25 cellular contexts compared by ENCODE assay signal in genomic region chr17:12987120-12987519, GRCh38. TPM values are rescaled to one million over a fixed set of nuclear protein-coding genes. Genes with fewer than 3 reads are reported as not detected.
A peak's percentile ranks its signal among the peaks of the same experiment; 100 is the strongest.
DNase-seq lines count a peak whose midpoint lies in the region; TF ChIP-seq lines count a peak whose summit lies in the region.
"Had no signal": no experiment of that assay in that cellular context is flagged by ENCODE, and none has a peak within 500 bp of the region (broad histone marks: within the 10 kb centered on the region; RNA-seq: fewer than 3 reads in every experiment).

No MANE protein-coding gene starts in this region.

- DNase-seq in H9 (peak; percentile 64), NCI-H2227 treated with DMSO at 0.1 percent for 48 hours (lab: John Stamatoyannopoulos, UW) (peak; percentile 22), chondrocyte (ENCODE audit: low spot score) (no peak), neural crest cell (ENCODE audit: low read depth, low spot score) (no peak), NCI-H1105 (lab: John Stamatoyannopoulos, UW) (no peak), SHP77 treated with DMSO at 0.1 percent for 48 hours (lab: John Stamatoyannopoulos, UW) (no peak)
- no peak for DNase-seq in activated CD8-positive, alpha-beta memory T cell treated with anti-CD3 and anti-CD28 coated beads, Interleukin-2, amount 50 U/mL, for 48 hours
- DNase-seq in effector memory CD4-positive, alpha-beta T cell: no peak
- DNase-seq: activated CD4-positive, alpha-beta T cell treated with anti-CD3 and anti-CD28 coated beads for 36 hours; activated naive CD4-positive, alpha-beta T cell treated with anti-CD3 and anti-CD28 coated beads, Interleukin-2, amount 50 U/mL, for 16 hours; activated T-cell treated with anti-CD3 and anti-CD28 coated beads, Interleukin-2, amount 50 U/mL, for 48 hours; heart right ventricle; immature natural killer cell; KBM-7; NCI-H1930; NCI-H510A treated with DMSO at 0.1 percent for 48 hours; PC-3; SHP77; stimulated activated CD4-positive, alpha-beta T cell treated with anti-CD3 and anti-CD28 coated beads, Interleukin-2, amount 100 ng/mL, for 24 hours; T-helper 1 cell; uterus had no signal

- no peak overlapping the region for H2AFZ ChIP-seq in H9 (ENCODE audit: low read length)

- peaks cover 2% of the 10 kb centered on the region; the same call in 1 of the 2 replicates for H3K27me3 Mint-ChIP-seq in H9 (ENCODE audit: low read depth)
- H3K27me3 Mint-ChIP-seq in chondrocyte (ENCODE audit: low read depth): no peaks in the 10 kb centered on the region
- H3K27me3 Mint-ChIP-seq in neural crest cell (ENCODE audit: low read depth): no peaks in the 10 kb centered on the region
- H3K27me3 Mint-ChIP-seq: dendritic cell treated with granulocyte-macrophage colony-stimulating factor and Interleukin-4, amounts not matched to agents 40 ng/mL and 50 ng/mL, for 4 days; stimulated activated memory B cell treated with anti-CD40 and anti-IgM and Interleukin-4, amounts not matched to agents 10 μg/mL and 1 μg/mL and 100 μg/mL, for 72 hours had no signal

- H3K27ac Mint-ChIP-seq in H9: peak overlapping the region; percentile 27 to 77 (median 57); a peak in 3 of 7 replicates
- no peak overlapping the region for H3K27ac Mint-ChIP-seq in chondrocyte (ENCODE audit: unreplicated experiment)
- H3K27ac Mint-ChIP-seq in neural crest cell (ENCODE audit: unreplicated experiment): no peak overlapping the region
- H3K27ac Mint-ChIP-seq: activated CD4-positive, alpha-beta T cell treated with anti-CD3 and anti-CD28 coated beads for 36 hours; dendritic cell treated with granulocyte-macrophage colony-stimulating factor and Interleukin-4, amounts not matched to agents 40 ng/mL and 50 ng/mL, for 4 days; immature natural killer cell; stimulated activated memory B cell treated with anti-CD40 and anti-IgM and Interleukin-4, amounts not matched to agents 10 μg/mL and 1 μg/mL and 100 μg/mL, for 72 hours had no signal

- no peak overlapping the region for H3K9ac ChIP-seq in H9 (ENCODE audit: extremely low read depth, insufficient read length, low read length)

- no peak overlapping the region for H3K18ac ChIP-seq in H9 (ENCODE audit: insufficient read length, low read depth, low read length)

- no peaks in the 10 kb centered on the region for H3K4me1 ChIP-seq in H9 (ENCODE audit: insufficient read depth, low read length)
- H3K4me1 ChIP-seq in effector memory CD4-positive, alpha-beta T cell (ENCODE audit: control insufficient read depth, insufficient read depth, low read length, poor library complexity, severe bottlenecking): no peaks in the 10 kb centered on the region
- H3K4me1 ChIP-seq: uterus had no signal

- no CpG with 5 or more reads among the region's 12 CpGs for WGBS in H9 (ENCODE audit: extremely low coverage, insufficient read length, low lambda C conversion rate)

- H3K9me3 Mint-ChIP-seq in H9: no peaks in the 10 kb centered on the region
- no peaks in the 10 kb centered on the region for H3K9me3 Mint-ChIP-seq in chondrocyte (ENCODE audit: low read depth)
- H3K9me3 Mint-ChIP-seq in neural crest cell: no peaks in the 10 kb centered on the region
- H3K9me3 Mint-ChIP-seq: dendritic cell treated with granulocyte-macrophage colony-stimulating factor and Interleukin-4, amounts not matched to agents 40 ng/mL and 50 ng/mL, for 4 days; immature natural killer cell; stimulated activated memory B cell treated with anti-CD40 and anti-IgM and Interleukin-4, amounts not matched to agents 10 μg/mL and 1 μg/mL and 100 μg/mL, for 72 hours had no signal

- no peak overlapping the region for H2BK12ac ChIP-seq in H9 (ENCODE audit: insufficient read length, low read depth, low read length)

- H2AK5ac ChIP-seq in H9 (ENCODE audit: insufficient read length, low read length): no peak overlapping the region

- no peak overlapping the region for H3T11ph ChIP-seq in H9 (ENCODE audit: low read length)

- H2BK20ac ChIP-seq in H9 (ENCODE audit: low read depth, low read length, poor library complexity, severe bottlenecking): no peak overlapping the region

- H4K5ac ChIP-seq in H9 (ENCODE audit: insufficient read length, low read depth, low read length): no peak overlapping the region

- H3K36me3 ChIP-seq in effector memory CD4-positive, alpha-beta T cell (ENCODE audit: control insufficient read depth, insufficient read depth, low read length): peaks cover 16% of the 10 kb centered on the region
- H3K36me3 ChIP-seq: uterus had no signal

- no peak overlapping the region for H2BK120ac ChIP-seq in H9 (ENCODE audit: low read depth, low read length, poor library complexity, severe bottlenecking)

- no peaks in the 10 kb centered on the region for H3K79me1 ChIP-seq in H9 (ENCODE audit: insufficient read depth, low read depth, low read length, poor library complexity, severe bottlenecking)

- peak overlapping the region in 1 of 2 experiments; percentile 58; a peak in 2 of 5 replicates for H3K4me3 Mint-ChIP-seq in H9
- H3K4me3 Mint-ChIP-seq in chondrocyte (ENCODE audit: unreplicated experiment): peak overlapping the region; percentile 11
- peak overlapping the region; percentile 32 for H3K4me3 Mint-ChIP-seq in neural crest cell
- H3K4me3 Mint-ChIP-seq: activated CD4-positive, alpha-beta T cell treated with anti-CD3 and anti-CD28 coated beads for 36 hours; dendritic cell treated with granulocyte-macrophage colony-stimulating factor and Interleukin-4, amounts not matched to agents 40 ng/mL and 50 ng/mL, for 4 days; immature natural killer cell; stimulated activated memory B cell treated with anti-CD40 and anti-IgM and Interleukin-4, amounts not matched to agents 10 μg/mL and 1 μg/mL and 100 μg/mL, for 72 hours had no signal

- no peaks in the 10 kb centered on the region for H3K23me2 ChIP-seq in H9 (ENCODE audit: insufficient read length, low read depth, low read length, poor library complexity, severe bottlenecking)

- H3K9me3 ChIP-seq in H9 (ENCODE audit: control insufficient read depth, low read depth, low read length): no peaks in the 10 kb centered on the region
- H3K9me3 ChIP-seq in effector memory CD4-positive, alpha-beta T cell (ENCODE audit: control insufficient read depth, low read length): no peaks in the 10 kb centered on the region
- H3K9me3 ChIP-seq: heart right ventricle, uterus had no signal

- no peaks in the 10 kb centered on the region for H4K20me1 ChIP-seq in H9 (ENCODE audit: control insufficient read depth, insufficient read depth, insufficient read length)

- no peaks in the 10 kb centered on the region for H3K27me3 ChIP-seq in H9 (ENCODE audit: insufficient read depth, low read length)
- H3K27me3 ChIP-seq in effector memory CD4-positive, alpha-beta T cell (replicated peaks; ENCODE audit: control insufficient read depth, insufficient read depth, low read length, poor library complexity, severe bottlenecking): no peaks in the 10 kb centered on the region
- H3K27me3 ChIP-seq: heart right ventricle, uterus had no signal

- H4K8ac ChIP-seq in H9 (replicated peaks; ENCODE audit: insufficient read length, low read depth, low read length): no peak overlapping the region

- H3K56ac ChIP-seq in H9 (ENCODE audit: insufficient read length, low read depth, low read length): no peak overlapping the region

- H3K27ac ChIP-seq in H9 (ENCODE audit: insufficient read length, low read depth, low read length): no peak overlapping the region
- no peak overlapping the region for H3K27ac ChIP-seq in effector memory CD4-positive, alpha-beta T cell (ENCODE audit: insufficient read depth, low read length, poor library complexity, severe bottlenecking)
- H3K27ac ChIP-seq: epithelial cell of prostate, skin epidermis, uterus had no signal

- H3K4me3 ChIP-seq in effector memory CD4-positive, alpha-beta T cell (ENCODE audit: insufficient read depth, low read depth, low read length, poor library complexity, severe bottlenecking): no peak overlapping the region
- H3K4me3 ChIP-seq: heart right ventricle, skin epidermis, uterus had no signal

- H3K4me1 Mint-ChIP-seq in H9 (peaks cover 24 to 32% of the 10 kb centered on the region in 2 experiments), chondrocyte (ENCODE audit: low read depth) (peaks cover 13% of the 10 kb centered on the region), neural crest cell (peaks cover 17% of the 10 kb centered on the region)
- H3K4me1 Mint-ChIP-seq: activated CD4-positive, alpha-beta T cell treated with anti-CD3 and anti-CD28 coated beads for 36 hours had no signal

- no peak overlapping the region for H3K4me2 ChIP-seq in H9 (ENCODE audit: insufficient read depth, insufficient read length, low read length)

- H3K36me3 Mint-ChIP-seq in H9 (ENCODE audit: insufficient read depth in 1 of 3, low read depth in 3 of 3) (peaks cover 11 to 32% (median 31%) of the 10 kb centered on the region in 3 experiments), chondrocyte (ENCODE audit: low read depth) (peaks cover 17% of the 10 kb centered on the region), neural crest cell (ENCODE audit: low read depth) (peaks cover 11% of the 10 kb centered on the region)

- H3K23ac ChIP-seq in H9 (ENCODE audit: insufficient read length, low read depth, low read length): no peak overlapping the region

- no peaks in the 10 kb centered on the region for H3K79me2 ChIP-seq in H9 (ENCODE audit: insufficient read depth, low read length)

- H3K14ac ChIP-seq in H9 (ENCODE audit: insufficient read depth, low read length): no peak overlapping the region

- no peak overlapping the region for H2BK5ac ChIP-seq in H9 (ENCODE audit: insufficient read length, low read length)

- TF ChIP-seq CTCF in H9 (conservative IDR thresholded peaks at IDR 0.05) (no peak), chondrocyte (IDR thresholded peaks at IDR 0.05) (no peak), neural crest cell (conservative IDR thresholded peaks at IDR 0.05) (no peak)

- no peak overlapping the region for H4K91ac ChIP-seq in H9 (ENCODE audit: insufficient read length, low read depth, low read length)

- H2BK15ac ChIP-seq in H9 (ENCODE audit: low read depth, low read length): no peak overlapping the region

- no peak overlapping the region for H3K4ac ChIP-seq in H9 (ENCODE audit: low read depth, low read length)

RNA-seq across cellular contexts. Expression of gene ELAC2, which starts 30.7 kb away (rescaled TPM):
- total RNA-seq in H9 (2021) (87.2 and 90.7 TPM in 2 replicates), chondrocyte (43.1 to 60.7 TPM (median 44.7 TPM) in 3 replicates), neural crest cell (65.8 and 66.9 TPM in 2 replicates)

Comparison
In these comparisons a context has a peak if more than half of its experiments do, and no peak if none do; other contexts are left out.
1. DNase-seq: peak in H9 (single experiment) and NCI-H2227 treated with DMSO at 0.1 percent for 48 hours (single experiment); none in chondrocyte (single experiment), neural crest cell (single experiment), activated CD8-positive, alpha-beta memory T cell treated with anti-CD3 and anti-CD28 coated beads, Interleukin-2, amount 50 U/mL, for 48 hours (single experiment), NCI-H1105 (single experiment), effector memory CD4-positive, alpha-beta T cell (0 of 3) and SHP77 treated with DMSO at 0.1 percent for 48 hours (single experiment).
2. H3K27ac Mint-ChIP-seq: peak in H9 (3 of 3); none in chondrocyte (single experiment) and neural crest cell (single experiment).